Comparison of ENCODE assay signal across 8 cellular contexts in genomic region chr10:75111906-75112703, GRCh38. TPM values are rescaled to one million over a fixed set of nuclear protein-coding genes. Genes with fewer than 3 reads are reported as not detected.
A peak's percentile ranks its signal among the peaks of the same experiment; 100 is the strongest.
DNase-seq lines count a peak whose midpoint lies in the region; ATAC-seq and TF ChIP-seq lines count a peak whose summit lies in the region.

No MANE protein-coding gene starts in this region.

- H3K4me1 Mint-ChIP-seq in Caco-2 (ENCODE audit: low read depth, unreplicated experiment) (peaks cover 31% of the 10 kb centered on the region), progenitor cell of endocrine pancreas (ENCODE audit: low read depth) (peaks cover 14% of the 10 kb centered on the region)

- peak overlapping the region; percentile 70 for H3K27ac ChIP-seq in HL-60 (replicated peaks)
- peak overlapping the region; percentile 97 to 99 for H3K27ac ChIP-seq in right atrium auricular region

- intact Hi-C loops in Caco-2 (cut with micrococcal nuclease; ENCODE audit: unreplicated experiment): loop anchor here (1.0 to 5.0 kb wide), 3 partner anchors 55 to 285 kb away; partner anchors contain the start of gene KAT6B

- no TSS peak for BruUV-seq in Caco-2 (replicated peaks; lab: Mats Ljungman, UMichigan)

- H3K27me3 ChIP-seq in Caco-2 (replicated peaks; ENCODE audit: control insufficient read depth, insufficient read depth, low read length) (no peaks in the 10 kb centered on the region), HL-60 (ENCODE audit: insufficient read depth, poor library complexity, severe bottlenecking) (no peaks in the 10 kb centered on the region), right atrium auricular region (no peaks in the 10 kb centered on the region)

- TF ChIP-seq CTCF in Caco-2 (IDR thresholded peaks at IDR 0.05; ENCODE audit: insufficient read depth in 1 of 2, low read depth in 1 of 2, low read length in 1 of 2, severe bottlenecking in 1 of 2, unreplicated experiment in 1 of 2): no peak
- TF ChIP-seq CTCF in HL-60 (IDR thresholded peaks at IDR 0.05; ENCODE audit: insufficient read depth, low read length): no peak
- TF ChIP-seq CTCF in right atrium auricular region (IDR thresholded peaks at IDR 0.05): no peak
- no peak for TF ChIP-seq CTCF in progenitor cell of endocrine pancreas (IDR thresholded peaks at IDR 0.05; ENCODE audit: unreplicated experiment)

- H3K9me3 Mint-ChIP-seq in Caco-2 (ENCODE audit: unreplicated experiment) (no peaks in the 10 kb centered on the region), progenitor cell of endocrine pancreas (ENCODE audit: low read depth) (no peaks in the 10 kb centered on the region)

- POLR2A ChIA-PET in Caco-2 (lab: Charles Lee): interaction anchor here (0.6 to 1.4 kb wide), 4 partner anchors 98 to 1383 kb away, joined by 4 to 8 read pairs (median 4); partner anchors contain the start of gene VDAC2

- H3K4me3 ChIP-seq in Caco-2 (ENCODE audit: low read depth, low read length) (peak overlapping the region; percentile 75), HL-60 (replicated peaks; ENCODE audit: insufficient read depth, low read length) (peak overlapping the region; percentile 85), right atrium auricular region (peak overlapping the region; percentile 81 to 94)

- H3K4me3 Mint-ChIP-seq in Caco-2 (ENCODE audit: unreplicated experiment) (peak overlapping the region; percentile 88), progenitor cell of endocrine pancreas (ENCODE audit: low read depth) (peak overlapping the region; percentile 97)

- no peaks in the 10 kb centered on the region for H3K27me3 Mint-ChIP-seq in Caco-2 (ENCODE audit: insufficient read depth, unreplicated experiment)
- H3K27me3 Mint-ChIP-seq in progenitor cell of endocrine pancreas: no peaks in the 10 kb centered on the region

- DNase-seq in Caco-2 (peak; percentile 61 to 65), HL-60 (ENCODE audit: low read depth in 1 of 2, low spot score in 1 of 2) (peak in 1 of 2 experiments; percentile 41), SK-N-DZ (ENCODE audit: low spot score) (peak; percentile 75), anterior cingulate cortex (lab: John Stamatoyannopoulos, UW) (peak in 34 of 58 donors; percentile 18 to 74 (median 52)), right atrium auricular region (ENCODE audit: low spot score) (peak; percentile 64), progenitor cell of endocrine pancreas (ENCODE audit: low spot score, unreplicated experiment) (no peak), 8988T (no peak)

- H3K9me3 ChIP-seq in Caco-2: no peaks in the 10 kb centered on the region
- H3K9me3 ChIP-seq in right atrium auricular region: no peaks in the 10 kb centered on the region

- peaks cover 12% of the 10 kb centered on the region for H3K36me3 Mint-ChIP-seq in Caco-2 (ENCODE audit: insufficient read depth, unreplicated experiment)
- no peaks in the 10 kb centered on the region for H3K36me3 Mint-ChIP-seq in progenitor cell of endocrine pancreas (ENCODE audit: insufficient read depth)

- no peaks in the 10 kb centered on the region for H3K36me3 ChIP-seq in Caco-2 (ENCODE audit: control insufficient read depth, insufficient read depth, low read length)
- no peaks in the 10 kb centered on the region for H3K36me3 ChIP-seq in right atrium auricular region

- CTCF ChIA-PET in Caco-2 (lab: Charles Lee): no interaction called here

- H3K27ac Mint-ChIP-seq in Caco-2 (ENCODE audit: unreplicated experiment) (peak overlapping the region; percentile 92), progenitor cell of endocrine pancreas (peak overlapping the region; percentile 97)

- peaks cover 31% of the 10 kb centered on the region for H3K4me1 ChIP-seq in Caco-2
- H3K4me1 ChIP-seq in right atrium auricular region: peaks cover 0 to 67% of the 10 kb centered on the region in 2 donors

- peak; percentile 22 for ATAC-seq in GM19467 (IDR thresholded peaks at IDR 0.05; ENCODE audit: unreplicated experiment)

RNA-seq across cellular contexts. Expression of gene SAMD8, which starts 0.6 kb away (rescaled TPM):
- total RNA-seq in Caco-2 (2022) (25.2 and 26.9 TPM in 2 replicates), right atrium auricular region (10 to 100 TPM; 24.7 to 26.3 TPM), progenitor cell of endocrine pancreas (17.4 and 18.0 TPM in 2 replicates)
- polyA plus RNA-seq in SK-N-DZ (2014; cell fraction: cytosol; rRNA removed): 12.0 and 16.1 TPM in 2 replicates
- polyA plus RNA-seq in SK-N-DZ (2014; cell fraction: nucleus; rRNA removed): 5.7 and 9.6 TPM in 2 replicates

Comparison
In these comparisons a context has a peak if more than half of its experiments do, and no peak if none do; other contexts are left out.
1. DNase-seq: peak in Caco-2 (2 of 2), SK-N-DZ (single experiment), anterior cingulate cortex (34 of 58) and right atrium auricular region (single experiment); none in progenitor cell of endocrine pancreas (single experiment) and 8988T (single experiment).
2. Peak in every context shown above with its lines, with median percentiles within 50 percentile points of each other: H3K4me3 ChIP-seq.